Comparison of ENCODE assay signal across 8 cellular contexts in genomic region chr2:9473308-9473984, GRCh38. TPM values are rescaled to one million over a fixed set of nuclear protein-coding genes. Genes with fewer than 3 reads are reported as not detected.
DNase-seq lines count a peak whose midpoint lies in the region; ATAC-seq, FAIRE-seq and TF ChIP-seq lines count a peak whose summit lies in the region.

No MANE protein-coding gene starts in this region.

- H3K4me3 Mint-ChIP-seq in activated T-helper 2 cell treated with anti-CD3 and anti-CD28 coated beads, Interferon-gamma antibody, Interleukin-2, Interleukin-4, amounts not matched to agents 10 μg/mL and 5 μg/mL and 100 μg/mL, durations not matched to agents 14 hours and 24 hours and 36 hours (ENCODE audit: low read depth) = peak overlapping the region; percentile 74

- ATAC-seq in HG03066 (IDR thresholded peaks at IDR 0.05; ENCODE audit: low read depth, unreplicated experiment) = peak; percentile 2

- no peaks in the 10 kb centered on the region for H3K27me3 Mint-ChIP-seq in activated T-helper 2 cell treated with anti-CD3 and anti-CD28 coated beads, Interferon-gamma antibody, Interleukin-2, Interleukin-4, amounts not matched to agents 10 μg/mL and 5 μg/mL and 100 μg/mL, durations not matched to agents 14 hours and 24 hours and 36 hours (ENCODE audit: low read depth)

- FAIRE-seq in D721Med (lab: Jason Lieb, UNC) = no peak

- intact Hi-C loops in activated T-helper 2 cell treated with anti-CD3 and anti-CD28 coated beads, Interferon-gamma antibody, Interleukin-2, Interleukin-4, amounts not matched to agents 10 μg/mL and 5 μg/mL and 100 μg/mL, durations not matched to agents 14 hours and 24 hours and 36 hours (cut with micrococcal nuclease) = loop anchor here (5.0 kb wide), 2 partner anchors 154 to 649 kb away; partner anchors contain the start of gene RRM2

- H3K9me3 Mint-ChIP-seq in activated T-helper 2 cell treated with anti-CD3 and anti-CD28 coated beads, Interferon-gamma antibody, Interleukin-2, Interleukin-4, amounts not matched to agents 10 μg/mL and 5 μg/mL and 100 μg/mL, durations not matched to agents 14 hours and 24 hours and 36 hours = peaks cover 6% of the 10 kb centered on the region

- no peak for TF ChIP-seq CTCF in D721Med (IDR thresholded peaks at IDR 0.05; ENCODE audit: insufficient read depth, missing control alignments)

- H3K4me3 ChIP-seq in iPS-11a (ENCODE audit: low read depth, low read length) = peak overlapping the region; percentile 50

- H3K4me1 Mint-ChIP-seq in activated T-helper 2 cell treated with anti-CD3 and anti-CD28 coated beads, Interferon-gamma antibody, Interleukin-2, Interleukin-4, amounts not matched to agents 10 μg/mL and 5 μg/mL and 100 μg/mL, durations not matched to agents 14 hours and 24 hours and 36 hours (ENCODE audit: low read depth) = peaks cover 27% of the 10 kb centered on the region

- peaks cover 58% of the 10 kb centered on the region for H3K36me3 Mint-ChIP-seq in activated T-helper 2 cell treated with anti-CD3 and anti-CD28 coated beads, Interferon-gamma antibody, Interleukin-2, Interleukin-4, amounts not matched to agents 10 μg/mL and 5 μg/mL and 100 μg/mL, durations not matched to agents 14 hours and 24 hours and 36 hours (ENCODE audit: low read depth)

- peak overlapping the region; percentile 69 for H3K27ac Mint-ChIP-seq in activated T-helper 2 cell treated with anti-CD3 and anti-CD28 coated beads, Interferon-gamma antibody, Interleukin-2, Interleukin-4, amounts not matched to agents 10 μg/mL and 5 μg/mL and 100 μg/mL, durations not matched to agents 14 hours and 24 hours and 36 hours

- peak; percentile 39 for DNase-seq in DMS153 treated with DMSO at 0.1 percent for 48 hours (lab: John Stamatoyannopoulos, UW; ENCODE audit: unreplicated experiment)
- DNase-seq in activated T-helper 2 cell treated with anti-CD3 and anti-CD28 coated beads, Interferon-gamma antibody, Interleukin-2, Interleukin-4, amounts not matched to agents 10 μg/mL and 5 μg/mL and 100 μg/mL, durations not matched to agents 14 hours and 24 hours and 36 hours (ENCODE audit: low spot score) = no peak
- peak; percentile 4 to 17 for DNase-seq in stimulated activated CD8-positive, alpha-beta memory T cell treated with anti-CD3 and anti-CD28 coated beads, Interleukin-7, amount 100 ng/mL, for 4 hours (ENCODE audit: low read depth in 2 of 2)
- no peak for DNase-seq in hippocampal formation (lab: John Stamatoyannopoulos, UW)
- DNase-seq in D341Med (ENCODE audit: low spot score) = no peak
- DNase-seq in D721Med (ENCODE audit: insufficient read length, low spot score) = no peak

RNA-seq across cellular contexts. Expression of gene IAH1, which starts 0.9 kb away (rescaled TPM):
- total RNA-seq in activated T-helper 2 cell treated with anti-CD3 and anti-CD28 coated beads, Interferon-gamma antibody, Interleukin-2, Interleukin-4, amounts not matched to agents 10 μg/mL and 5 μg/mL and 100 μg/mL, durations not matched to agents 14 hours and 24 hours and 36 hours = 82.0 and 82.4 TPM in 2 replicates

RNA-seq across cellular contexts. Expression of gene CPSF3, which starts 50.0 kb away (rescaled TPM):
- total RNA-seq in activated T-helper 2 cell treated with anti-CD3 and anti-CD28 coated beads, Interferon-gamma antibody, Interleukin-2, Interleukin-4, amounts not matched to agents 10 μg/mL and 5 μg/mL and 100 μg/mL, durations not matched to agents 14 hours and 24 hours and 36 hours = 69.5 and 73.2 TPM in 2 replicates

RNA-seq across cellular contexts. Expression of gene ITGB1BP1, which starts 50.1 kb away (rescaled TPM):
- total RNA-seq in activated T-helper 2 cell treated with anti-CD3 and anti-CD28 coated beads, Interferon-gamma antibody, Interleukin-2, Interleukin-4, amounts not matched to agents 10 μg/mL and 5 μg/mL and 100 μg/mL, durations not matched to agents 14 hours and 24 hours and 36 hours = 118 and 128 TPM in 2 replicates

Comparison
In these comparisons a context has a peak if more than half of its experiments do, and no peak if none do; other contexts are left out.
1. DNase-seq: peak in DMS153 treated with DMSO at 0.1 percent for 48 hours (single experiment) and stimulated activated CD8-positive, alpha-beta memory T cell treated with anti-CD3 and anti-CD28 coated beads, Interleukin-7, amount 100 ng/mL, for 4 hours (2 of 2); none in activated T-helper 2 cell treated with anti-CD3 and anti-CD28 coated beads, Interferon-gamma antibody, Interleukin-2, Interleukin-4, amounts not matched to agents 10 μg/mL and 5 μg/mL and 100 μg/mL, durations not matched to agents 14 hours and 24 hours and 36 hours (single experiment), hippocampal formation (0 of 2), D341Med (single experiment) and D721Med (single experiment).